In the genomic region with DNA sequence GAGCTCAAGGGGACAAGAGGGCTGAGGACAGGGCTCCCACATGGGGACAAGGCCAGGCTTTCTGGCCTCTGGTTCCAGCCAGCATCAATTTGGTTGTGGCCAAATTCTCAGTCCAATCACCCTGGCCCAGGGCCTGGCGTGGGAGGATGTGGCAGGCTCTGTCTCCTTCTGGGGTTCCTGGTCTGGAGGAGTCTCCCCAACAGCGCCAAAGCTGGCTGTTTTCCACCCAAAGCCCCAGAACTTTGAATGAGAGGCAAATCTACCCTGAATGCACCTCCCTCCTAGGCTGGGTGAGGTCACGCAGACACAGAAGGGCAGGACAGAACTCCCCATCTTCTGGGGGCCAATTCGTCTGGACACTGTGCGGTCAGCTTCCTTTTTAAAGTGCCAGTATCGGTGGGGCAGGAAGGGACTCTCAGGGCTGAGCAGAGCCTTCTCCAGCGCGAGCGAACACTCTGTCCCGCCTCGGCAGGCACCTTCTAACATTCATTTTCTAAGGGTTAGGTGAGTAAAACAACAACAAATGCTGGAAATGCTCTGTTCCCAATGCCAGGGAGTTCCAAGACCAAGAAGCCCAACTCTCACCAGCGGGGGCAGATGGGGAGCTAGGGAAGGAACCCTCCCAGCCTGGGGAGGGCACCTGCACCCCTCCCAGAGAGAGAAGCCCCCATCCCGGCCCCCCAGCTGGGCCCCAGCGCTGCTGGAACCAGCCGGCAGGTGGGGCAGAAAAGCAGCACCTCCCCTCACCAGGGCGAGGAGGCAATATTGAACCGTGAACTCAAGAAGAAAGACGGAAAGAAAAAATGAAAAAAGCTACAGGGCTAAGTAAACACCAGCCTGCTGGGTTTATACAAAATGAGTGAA, we compare ENCODE assay signal across 15 cellular contexts. TPM values are rescaled to one million over a fixed set of nuclear protein-coding genes. Genes with fewer than 3 reads are reported as not detected.
A peak's percentile ranks its signal among the peaks of the same experiment; 100 is the strongest.
DNase-seq lines count a peak whose midpoint lies in the region; ATAC-seq and TF ChIP-seq lines count a peak whose summit lies in the region.
"Had no signal": no experiment of that assay in that cellular context is flagged by ENCODE, and none has a peak within 500 bp of the region (broad histone marks: within the 10 kb centered on the region; RNA-seq: fewer than 3 reads in every experiment).

No MANE protein-coding gene starts in this region.

- peak; percentile 53 for DNase-seq in Right ventricle myocardium inferior (ENCODE audit: missing footprints)
- no peak for DNase-seq in left cardiac atrium
- DNase-seq in tibial nerve (ENCODE audit: low spot score in 2 of 2) = no peak
- no peak for DNase-seq in NCI-H82 (lab: John Stamatoyannopoulos, UW)
- DNase-seq in NCI-H345 (lab: John Stamatoyannopoulos, UW) = no peak
- DNase-seq: activated CD4-positive, alpha-beta memory T cell treated with anti-CD3 and anti-CD28 coated beads, Interleukin-2, amount 10 ng/mL, durations not matched to agents 7 days and 5 days; activated effector memory CD4-positive, alpha-beta T cell treated with Interleukin-2 at 50 U/mL for 16 hours; body of pancreas; Calu3; effector CD4-positive, alpha-beta T cell; MG63; NCI-H2029; stimulated activated CD4-positive, alpha-beta T cell treated with anti-CD3 and anti-CD28 coated beads, Interleukin-12 subunit alpha, Interleukin-12 subunit beta, amount 100 ng/mL, for 4 hours had no signal

- H3K4me1 ChIP-seq in tibial nerve = peaks cover 5 to 84% (median 37%) of the 10 kb centered on the region in 4 donors

- ATAC-seq in Right ventricle myocardium inferior (no peak), left cardiac atrium (no peak)
- ATAC-seq: body of pancreas, left lobe of liver had no signal

- H3K27me3 Mint-ChIP-seq in brain = peaks cover 10% of the 10 kb centered on the region
- H3K27me3 Mint-ChIP-seq: activated CD4-positive, alpha-beta memory T cell treated with anti-CD3 and anti-CD28 coated beads, Interleukin-2, amount 10 ng/mL, durations not matched to agents 7 days and 5 days had no signal

- TF ChIP-seq POLR2A in tibial nerve (IDR thresholded peaks at IDR 0.05) = no peak

- WGBS in tibial nerve, 2 donors = 62 to 64% methylated on average over 17 to 18 of the region's 18 CpGs

- peaks cover 45% of the 10 kb centered on the region for H3K4me1 Mint-ChIP-seq in brain

- peaks cover 0 to 40% (median 6%) of the 10 kb centered on the region in 3 donors for H3K36me3 ChIP-seq in tibial nerve

- peak overlapping the region; percentile 34 to 80 (median 50) for H3K27ac Mint-ChIP-seq in brain

- no peak for TF ChIP-seq EP300 in tibial nerve (IDR thresholded peaks at IDR 0.05)

- no peak overlapping the region for H3K4me3 ChIP-seq in tibial nerve
- H3K4me3 ChIP-seq: body of pancreas, MG63 had no signal

- TF ChIP-seq CTCF in brain (conservative IDR thresholded peaks at IDR 0.05) (no peak), tibial nerve (IDR thresholded peaks at IDR 0.05) (no peak)

- H3K4me3 Mint-ChIP-seq in brain = peak overlapping the region in 1 of 5 experiments; percentile 39
- H3K4me3 Mint-ChIP-seq: activated CD4-positive, alpha-beta memory T cell treated with anti-CD3 and anti-CD28 coated beads, Interleukin-2, amount 10 ng/mL, durations not matched to agents 7 days and 5 days had no signal

- H3K27me3 ChIP-seq in tibial nerve = no peaks in the 10 kb centered on the region
- H3K27me3 ChIP-seq: body of pancreas, MG63 had no signal

- H3K9me3 Mint-ChIP-seq in brain = no peaks in the 10 kb centered on the region
- H3K9me3 Mint-ChIP-seq: activated CD4-positive, alpha-beta memory T cell treated with anti-CD3 and anti-CD28 coated beads, Interleukin-2, amount 10 ng/mL, durations not matched to agents 7 days and 5 days had no signal

- peak overlapping the region; percentile 33 to 99 (median 69) for H3K27ac ChIP-seq in tibial nerve
- H3K27ac ChIP-seq: body of pancreas had no signal

- H3K9me3 ChIP-seq in tibial nerve = no peaks in the 10 kb centered on the region
- H3K9me3 ChIP-seq: body of pancreas, MG63 had no signal

- intact Hi-C loops in Right ventricle myocardium inferior (cut with DNase I) = loop anchor here (5.0 kb wide), 1 partner anchor 176 kb away; no protein-coding TSS in a partner anchor
- intact Hi-C loops in left cardiac atrium (cut with DNase I) = loop anchor here in 1 of 2 donors (10.0 kb wide), 1 partner anchor 174 kb away; no protein-coding TSS in a partner anchor

- peaks cover 19% of the 10 kb centered on the region for H3K36me3 Mint-ChIP-seq in brain

RNA-seq across cellular contexts. Expression of gene DPM2, which starts 3.6 kb away (rescaled TPM):
- total RNA-seq in Right ventricle myocardium inferior (11.9 TPM), left cardiac atrium (10 to 100 TPM; 14.7 to 18.3 TPM), tibial nerve (10 to 100 TPM in 3 of 4 donors, 1 to 10 TPM in 1; 9.0 to 21.9 (median 14.7) TPM)
- 144 TPM for polyA plus RNA-seq in brain (ENCODE audit: insufficient read depth, low read depth, low replicate concordance)

RNA-seq across cellular contexts. Expression of gene PIP5KL1, which starts 10.7 kb away (rescaled TPM):
- not detected for total RNA-seq in Right ventricle myocardium inferior
- under 1 TPM; 0.50 to 0.99 TPM for total RNA-seq in left cardiac atrium
- polyA plus RNA-seq in brain (ENCODE audit: insufficient read depth, low read depth, low replicate concordance) = 2.4 TPM
- under 1 TPM in 1 of 4 donors, not detected in 3; 0.59 TPM for total RNA-seq in tibial nerve

RNA-seq across cellular contexts. Expression of gene ST6GALNAC4, which starts 24.5 kb away (rescaled TPM):
- total RNA-seq in Right ventricle myocardium inferior = 21.9 TPM
- total RNA-seq in left cardiac atrium = 10 to 100 TPM; 35.8 to 49.9 TPM
- polyA plus RNA-seq in brain (ENCODE audit: insufficient read depth, low read depth, low replicate concordance) = 19.2 TPM
- total RNA-seq in tibial nerve = 10 to 100 TPM; 23.9 to 70.5 (median 37.0) TPM

RNA-seq across cellular contexts. Expression of gene EEIG1, which starts 39.5 kb away (rescaled TPM):
- total RNA-seq in Right ventricle myocardium inferior (25.3 TPM), left cardiac atrium (10 to 100 TPM; 24.9 to 27.3 TPM), tibial nerve (10 to 100 TPM; 33.9 to 53.8 (median 50.2) TPM)
- 78.8 TPM for polyA plus RNA-seq in brain (ENCODE audit: insufficient read depth, low read depth, low replicate concordance)

RNA-seq across cellular contexts. Expression of gene ST6GALNAC6, which starts 41.9 kb away (rescaled TPM):
- total RNA-seq in Right ventricle myocardium inferior (43.3 TPM), left cardiac atrium (10 to 100 TPM; 56.7 to 71.7 TPM), tibial nerve (100 to 1,000 TPM; 108 to 193 (median 172) TPM)
- polyA plus RNA-seq in brain (ENCODE audit: insufficient read depth, low read depth, low replicate concordance) = 83.6 TPM
